16 cellular contexts compared by ENCODE assay signal in the genomic region with DNA sequence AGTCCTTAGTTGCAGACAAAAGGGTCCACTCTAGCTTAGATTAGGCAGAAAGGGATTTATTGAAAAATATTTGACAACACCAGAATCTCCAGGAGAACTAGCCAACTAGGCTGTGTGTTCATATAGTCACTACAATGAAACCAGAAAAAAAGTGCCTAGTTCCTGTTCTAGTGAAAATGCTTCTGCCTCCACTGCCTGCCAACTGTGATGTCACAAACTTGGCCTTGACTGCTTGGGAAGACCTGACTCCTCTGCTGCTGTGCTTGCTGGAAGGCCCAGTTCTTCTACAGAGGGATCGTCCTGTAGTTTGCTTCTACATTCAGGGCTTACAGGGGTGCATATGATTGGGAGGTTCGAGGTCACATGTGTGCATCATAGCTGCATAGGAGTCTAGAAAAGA. TPM values are rescaled to one million over a fixed set of nuclear protein-coding genes. Genes with fewer than 3 reads are reported as not detected.
DNase-seq lines count a peak whose midpoint lies in the region; ATAC-seq, FAIRE-seq and TF ChIP-seq lines count a peak whose summit lies in the region.
"Had no signal": no experiment of that assay in that cellular context is flagged by ENCODE, and none has a peak within 500 bp of the region (broad histone marks: within the 10 kb centered on the region; RNA-seq: fewer than 3 reads in every experiment).

No MANE protein-coding gene starts in this region.

- H3K9me3 Mint-ChIP-seq in activated CD4-positive, alpha-beta T cell treated with anti-CD3 and anti-CD28 coated beads, Interleukin-2, amount 10 ng/mL, durations not matched to agents 24 days and 14 days = no peaks in the 10 kb centered on the region
- H3K9me3 Mint-ChIP-seq: CD4-positive, alpha-beta T cell had no signal

- H3K36me3 Mint-ChIP-seq in activated CD4-positive, alpha-beta T cell treated with anti-CD3 and anti-CD28 coated beads, Interleukin-2, amount 10 ng/mL, durations not matched to agents 24 days and 14 days (ENCODE audit: low read depth) = no peaks in the 10 kb centered on the region

- H3K4me1 ChIP-seq in HepG2 (ENCODE audit: insufficient read depth, low read length) (peaks cover 12% of the 10 kb centered on the region), right lobe of liver (no peaks in the 10 kb centered on the region), adrenal gland (replicated peaks in 1 of 2) (no peaks in the 10 kb centered on the region), testis (no peaks in the 10 kb centered on the region), stomach (no peaks in the 10 kb centered on the region)

- H3K79me2 ChIP-seq in HepG2 (ENCODE audit: insufficient read depth, low read length) = no peaks in the 10 kb centered on the region

- no peak for TF ChIP-seq EP300 in HepG2 (IDR thresholded peaks at IDR 0.05; ENCODE audit: low read depth in 2 of 2, low read length in 2 of 2)
- TF ChIP-seq EP300 in HepG2 (CRISPR knock-in tag; IDR thresholded peaks at IDR 0.05; ENCODE audit: borderline replicate concordance) = no peak
- TF ChIP-seq EP300 in stomach (IDR thresholded peaks at IDR 0.05) = no peak

- no peak for ATAC-seq in HepG2
- ATAC-seq in right lobe of liver = no peak
- no peak for ATAC-seq in left lobe of liver

- no peak overlapping the region for H2AFZ ChIP-seq in HepG2 (ENCODE audit: low read length)

- H3K9ac ChIP-seq in HepG2 (ENCODE audit: insufficient read depth, low read depth, low read length) = no peak overlapping the region

- TF ChIP-seq CTCF in HepG2 (CRISPR knock-in tag; IDR thresholded peaks at IDR 0.05) (no peak), right lobe of liver (IDR thresholded peaks at IDR 0.05) (no peak), adrenal gland (IDR thresholded peaks at IDR 0.05) (no peak), testis (IDR thresholded peaks at IDR 0.05) (no peak), stomach (IDR thresholded peaks at IDR 0.05) (no peak)

- BruUV-seq in HepG2 (replicated peaks; lab: Mats Ljungman, UMichigan) = no TSS peak

- WGBS in HepG2 (ENCODE audit: low lambda C conversion rate) = 11% methylated on average over 2 of the region's 2 CpGs
- WGBS in right lobe of liver (ENCODE audit: insufficient coverage, low coverage, low lambda C conversion rate, missing lambda C conversion rate) = 60% methylated on average over 1 of the region's 2 CpGs
- WGBS in adrenal gland, 4 donors = 66 to 73% (median 70%) methylated on average over 1 to 2 of the region's 2 CpGs
- 62 to 72% methylated on average over 2 of the region's 2 CpGs for WGBS in testis, 2 donors
- WGBS in stomach, 5 donors = 74 to 86% (median 86%) methylated on average over 2 of the region's 2 CpGs

- H3K27me3 ChIP-seq in HepG2 (ENCODE audit: control insufficient read depth in 1 of 2, insufficient read depth in 2 of 2, low read length in 2 of 2) = peaks cover 3 to 26% of the 10 kb centered on the region in 2 experiments; a peak in 3 of 5 replicates
- no peaks in the 10 kb centered on the region for H3K27me3 ChIP-seq in right lobe of liver
- H3K27me3 ChIP-seq in adrenal gland = no peaks in the 10 kb centered on the region
- no peaks in the 10 kb centered on the region for H3K27me3 ChIP-seq in testis
- no peaks in the 10 kb centered on the region for H3K27me3 ChIP-seq in stomach

- H3K9me3 ChIP-seq in HepG2 (ENCODE audit: low read length) (no peaks in the 10 kb centered on the region), right lobe of liver (no peaks in the 10 kb centered on the region), adrenal gland (replicated peaks in 1 of 3) (no peaks in the 10 kb centered on the region), testis (no peaks in the 10 kb centered on the region), stomach (peaks cover 0 to 8% (median 2%) of the 10 kb centered on the region in 4 donors)

- H3K4me1 Mint-ChIP-seq in activated CD4-positive, alpha-beta T cell treated with anti-CD3 and anti-CD28 coated beads, Interleukin-2, amount 10 ng/mL, durations not matched to agents 24 days and 14 days = no peaks in the 10 kb centered on the region

- no peaks in the 10 kb centered on the region for H4K20me1 ChIP-seq in HepG2 (ENCODE audit: insufficient read depth, low read length)

- POLR2A ChIA-PET in HepG2 (lab: Yijun Ruan, JAX) = no interaction called here

- H3K27ac ChIP-seq in HepG2 (ENCODE audit: extremely low read length, insufficient read depth, low read length) (no peak overlapping the region), right lobe of liver (no peak overlapping the region), adrenal gland (no peak overlapping the region), testis (no peak overlapping the region), stomach (no peak overlapping the region)

- no peak for TF ChIP-seq RAD21 in HepG2 (CRISPR knock-in tag; IDR thresholded peaks at IDR 0.05)

- in situ Hi-C loops in HepG2 (cut with HindIII; ENCODE audit: extremely low pct_ligation_motif_present, low pct_unique_long_range_greater_than_20kb) = no loop called here

- DNase-seq in HepG2 (ENCODE audit: low spot score) (no peak), right lobe of liver (no peak), M059J (ENCODE audit: low read depth) (peak; percentile 23), adrenal gland (peak in 6 of 7 donors; percentile 38 to 58 (median 44)), testis (peak; percentile 84), stomach (no peak), left lobe of liver (ENCODE audit: low spot score) (no peak)
- DNase-seq in activated CD4-positive, alpha-beta T cell treated with anti-CD3 and anti-CD28 coated beads, Interleukin-2, amount 10 ng/mL, durations not matched to agents 24 days and 14 days = no peak
- DNase-seq: CD4-positive, alpha-beta T cell; DMS79 treated with DMSO at 0.1 percent for 48 hours; GDM1; HCEC 1CT; NCI-H1417 treated with DMSO at 0.1 percent for 48 hours; NCI-H2029 treated with DMSO at 0.1 percent for 48 hours; NCI-H510A; SHP77 treated with DMSO at 0.1 percent for 48 hours had no signal

- H3K27me3 Mint-ChIP-seq in activated CD4-positive, alpha-beta T cell treated with anti-CD3 and anti-CD28 coated beads, Interleukin-2, amount 10 ng/mL, durations not matched to agents 24 days and 14 days = peaks cover 2% of the 10 kb centered on the region

- H3K4me3 ChIP-seq in HepG2 (replicated peaks in 1 of 3; ENCODE audit: insufficient read depth in 1 of 3, low read depth in 2 of 3, low read length in 3 of 3) (no peak overlapping the region), right lobe of liver (no peak overlapping the region), adrenal gland (no peak overlapping the region), testis (no peak overlapping the region), stomach (no peak overlapping the region)

- CTCF ChIA-PET in HepG2 (lab: Yijun Ruan, JAX; ENCODE audit: low intra/inter-chr PET ratio, low total read pairs) = no interaction called here

- H3K36me3 ChIP-seq in HepG2 (replicated peaks in 1 of 2; ENCODE audit: control insufficient read depth in 1 of 2, insufficient read depth in 2 of 2, low read length in 2 of 2) (no peaks in the 10 kb centered on the region), right lobe of liver (no peaks in the 10 kb centered on the region), adrenal gland (replicated peaks in 1 of 2) (no peaks in the 10 kb centered on the region), testis (ENCODE audit: low read depth, missing control alignments) (no peaks in the 10 kb centered on the region), stomach (no peaks in the 10 kb centered on the region)

- FAIRE-seq in HepG2 (lab: Jason Lieb, UNC) = peak; percentile 4

- TF ChIP-seq POLR2A in HepG2 (IDR thresholded peaks at IDR 0.05; ENCODE audit: insufficient read depth in 1 of 2, low read depth in 2 of 2, low read length in 2 of 2) = no peak
- TF ChIP-seq POLR2A in right lobe of liver (IDR thresholded peaks at IDR 0.05) = no peak
- no peak for TF ChIP-seq POLR2A in adrenal gland (IDR thresholded peaks at IDR 0.05)
- TF ChIP-seq POLR2A in testis (IDR thresholded peaks at IDR 0.05) = no peak
- TF ChIP-seq POLR2A in stomach (IDR thresholded peaks at IDR 0.05) = no peak

- H3K27ac Mint-ChIP-seq in activated CD4-positive, alpha-beta T cell treated with anti-CD3 and anti-CD28 coated beads, Interleukin-2, amount 10 ng/mL, durations not matched to agents 24 days and 14 days = no peak overlapping the region
- H3K27ac Mint-ChIP-seq: CD4-positive, alpha-beta T cell had no signal

- H3K4me2 ChIP-seq in HepG2 (ENCODE audit: low read depth, low read length) = no peak overlapping the region

- intact Hi-C loops in HepG2 (cut with micrococcal nuclease; ENCODE audit: unreplicated experiment) = no loop called here
- intact Hi-C loops in right lobe of liver (cut with DNase I) = no loop called here
- intact Hi-C loops in adrenal gland (cut with DNase I) = no loop called here
- intact Hi-C loops in testis (cut with DNase I; ENCODE audit: low total_unique reads) = no loop called here
- intact Hi-C loops in stomach (cut with DNase I; ENCODE audit: low total_unique reads) = no loop called here
- intact Hi-C loops in activated CD4-positive, alpha-beta T cell treated with anti-CD3 and anti-CD28 coated beads, Interleukin-2, amount 10 ng/mL, durations not matched to agents 24 days and 14 days (cut with micrococcal nuclease) = no loop called here

- no peak overlapping the region for H3K4me3 Mint-ChIP-seq in activated CD4-positive, alpha-beta T cell treated with anti-CD3 and anti-CD28 coated beads, Interleukin-2, amount 10 ng/mL, durations not matched to agents 24 days and 14 days
- H3K4me3 Mint-ChIP-seq: CD4-positive, alpha-beta T cell had no signal

RNA-seq across cellular contexts. Expression of gene XRN2, which starts 40.3 kb away (rescaled TPM):
- total RNA-seq in HepG2 (2016; rRNA removed; fragmentation: Illumina TruSeq; extraction: Trizol) = 171 and 256 TPM in 2 replicates
- total RNA-seq in HepG2 (2016; cell fraction: cytosol; rRNA removed; fragmentation: Illumina TruSeq; extraction: Trizol; ENCODE audit: low read depth) = 45.6 and 51.1 TPM in 2 replicates
- 169 and 245 TPM in 2 replicates for total RNA-seq in HepG2 (2016; cell fraction: insoluble cytoplasmic fraction; rRNA removed; fragmentation: Illumina TruSeq; extraction: Trizol)
- total RNA-seq in HepG2 (2016; cell fraction: membrane; rRNA removed; fragmentation: Illumina TruSeq; extraction: Trizol) = 82.9 and 105 TPM in 2 replicates
- total RNA-seq in HepG2 (2016; cell fraction: nucleus; rRNA removed; fragmentation: Illumina TruSeq; extraction: Trizol) = 118 and 127 TPM in 2 replicates
- 72.1 and 90.3 TPM in 2 replicates for polyA plus RNA-seq in HepG2 (2011; rRNA removed)
- polyA plus RNA-seq in HepG2 (2011; cell fraction: cytosol; rRNA removed) = 47.0 and 59.7 TPM in 2 replicates
- polyA plus RNA-seq in HepG2 (2011; cell fraction: nucleus; rRNA removed) = 59.5 and 68.9 TPM in 2 replicates
- 84.6 and 86.2 TPM in 2 replicates for polyA plus RNA-seq in HepG2 (2012)
- polyA plus RNA-seq in HepG2 (2016; cell fraction: cytosol; fragmentation: Illumina TruSeq; extraction: Trizol; ENCODE audit: low read depth) = 10.5 and 11.9 TPM in 2 replicates
- 147 and 153 TPM in 2 replicates for polyA plus RNA-seq in HepG2 (2016; cell fraction: insoluble cytoplasmic fraction; fragmentation: Illumina TruSeq; extraction: Trizol; ENCODE audit: low read depth)
- polyA plus RNA-seq in HepG2 (2016; cell fraction: membrane; fragmentation: Illumina TruSeq; extraction: Trizol; ENCODE audit: low read depth) = 23.2 and 29.4 TPM in 2 replicates
- polyA plus RNA-seq in HepG2 (2016; cell fraction: nucleus; fragmentation: Illumina TruSeq; extraction: Trizol; ENCODE audit: insufficient read depth, low read depth) = 96.3 and 98.6 TPM in 2 replicates
- polyA minus RNA-seq in HepG2 (2011; rRNA and poly(A)+ RNA removed; ENCODE audit: low replicate concordance) = 14.6 and 43.6 TPM in 2 replicates
- 68.8 and 71.0 TPM in 2 replicates for polyA minus RNA-seq in HepG2 (2011; cell fraction: cytosol; rRNA and poly(A)+ RNA removed)
- polyA minus RNA-seq in HepG2 (2011; cell fraction: nucleus; rRNA and poly(A)+ RNA removed) = 98.6 and 107 TPM in 2 replicates
- 10 to 100 TPM; 18.2 to 39.5 (median 26.7) TPM for total RNA-seq in right lobe of liver
- 122 and 175 TPM in 2 replicates for total RNA-seq in M059J (2014; rRNA removed; shearing (Covaris generic))
- total RNA-seq in adrenal gland = 10 to 100 TPM; 58.6 to 84.0 (median 71.9) TPM
- 10 to 100 TPM; 12.9 to 89.6 (median 16.0) TPM for polyA plus RNA-seq in adrenal gland
- total RNA-seq in testis = 10 to 100 TPM; 55.4 to 59.7 TPM
- polyA plus RNA-seq in testis (ENCODE audit: insufficient read depth, low read depth, low replicate concordance) = 64.5 TPM
- total RNA-seq in stomach = 10 to 100 TPM; 15.2 to 66.8 (median 34.4) TPM
- 10 to 100 TPM; 12.5 to 35.7 (median 21.0) TPM for polyA plus RNA-seq in stomach
- total RNA-seq in left lobe of liver = 18.4 TPM
- total RNA-seq in activated CD4-positive, alpha-beta T cell treated with anti-CD3 and anti-CD28 coated beads, Interleukin-2, amount 10 ng/mL, durations not matched to agents 24 days and 14 days = 92.0 and 97.0 TPM in 2 replicates

Comparison
In these comparisons a context has a peak if more than half of its experiments do, and no peak if none do; other contexts are left out.
1. DNase-seq: peak in M059J (single experiment), adrenal gland (6 of 7) and testis (single experiment); none in HepG2 (single experiment), right lobe of liver (0 of 3), stomach (single experiment), left lobe of liver (single experiment) and activated CD4-positive, alpha-beta T cell treated with anti-CD3 and anti-CD28 coated beads, Interleukin-2, amount 10 ng/mL, durations not matched to agents 24 days and 14 days (single experiment).